32 cellular contexts compared by ENCODE assay signal in the genomic region with DNA sequence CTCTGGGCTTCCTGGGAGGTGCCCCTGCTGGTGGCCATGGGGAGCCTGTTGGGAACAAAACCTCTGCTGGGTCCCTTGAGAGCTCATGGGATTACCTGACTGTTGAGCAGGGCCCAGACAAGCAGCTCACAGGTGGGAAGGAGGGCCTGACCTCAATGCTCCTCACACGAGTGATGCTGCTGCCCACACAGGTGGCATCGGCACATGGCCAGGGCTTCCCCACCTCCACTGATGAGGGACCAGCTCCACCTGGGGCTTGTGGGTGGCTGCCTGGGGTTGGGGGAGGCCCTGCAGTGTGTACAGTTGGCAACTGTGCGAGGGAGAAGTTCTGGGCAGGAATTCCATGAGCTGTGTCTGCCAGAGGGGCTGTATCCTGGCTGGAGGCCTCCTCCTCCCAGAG.
"Had no signal": no experiment of that assay in that cellular context is flagged by ENCODE, and none has a peak within 500 bp of the region (broad histone marks: within the 10 kb centered on the region; RNA-seq: fewer than 3 reads in every experiment).

No MANE protein-coding gene starts in this region.

- ATAC-seq: activated CD8-positive, alpha-beta memory T cell treated with anti-CD3 and anti-CD28 coated beads, Interleukin-2, amount 10 ng/mL, durations not matched to agents 7 days and 5 days had no signal

- H3K27me3 Mint-ChIP-seq: activated naive CD8-positive, alpha-beta T cell treated with anti-CD3 and anti-CD28 coated beads, Interleukin-2, amount 10 ng/mL, durations not matched to agents 7 days and 5 days had no signal

- H3K27ac Mint-ChIP-seq: activated CD4-positive, alpha-beta memory T cell treated with anti-CD3 and anti-CD28 coated beads, Interleukin-2, amount 10 ng/mL, durations not matched to agents 7 days and 5 days; activated CD8-positive, alpha-beta memory T cell treated with anti-CD3 and anti-CD28 coated beads, Interleukin-2, amount 10 ng/mL, durations not matched to agents 7 days and 5 days; activated naive CD4-positive, alpha-beta T cell treated with anti-CD3 and anti-CD28 coated beads, Interleukin-2, amount 50 U/mL, for 24 hours; activated naive CD8-positive, alpha-beta T cell treated with anti-CD3 and anti-CD28 coated beads, Interleukin-2, amount 10 ng/mL, durations not matched to agents 7 days and 5 days had no signal

- H3K4me1 Mint-ChIP-seq: activated CD4-positive, alpha-beta memory T cell treated with anti-CD3 and anti-CD28 coated beads, Interleukin-2, amount 10 ng/mL, durations not matched to agents 7 days and 5 days; activated CD8-positive, alpha-beta memory T cell treated with anti-CD3 and anti-CD28 coated beads, Interleukin-2, amount 10 ng/mL, durations not matched to agents 7 days and 5 days; activated naive CD4-positive, alpha-beta T cell treated with anti-CD3 and anti-CD28 coated beads, Interleukin-2, amount 50 U/mL, for 24 hours had no signal

- H3K4me3 Mint-ChIP-seq: activated CD4-positive, alpha-beta memory T cell treated with anti-CD3 and anti-CD28 coated beads, Interleukin-2, amount 10 ng/mL, durations not matched to agents 7 days and 5 days; activated CD8-positive, alpha-beta memory T cell treated with anti-CD3 and anti-CD28 coated beads, Interleukin-2, amount 10 ng/mL, durations not matched to agents 7 days and 5 days; activated naive CD4-positive, alpha-beta T cell treated with anti-CD3 and anti-CD28 coated beads, Interleukin-2, amount 50 U/mL, for 24 hours; activated naive CD8-positive, alpha-beta T cell treated with anti-CD3 and anti-CD28 coated beads, Interleukin-2, amount 10 ng/mL, durations not matched to agents 7 days and 5 days had no signal

- H3K9me3 Mint-ChIP-seq: activated CD4-positive, alpha-beta memory T cell treated with anti-CD3 and anti-CD28 coated beads, Interleukin-2, amount 10 ng/mL, durations not matched to agents 7 days and 5 days; activated naive CD8-positive, alpha-beta T cell treated with anti-CD3 and anti-CD28 coated beads, Interleukin-2, amount 10 ng/mL, durations not matched to agents 7 days and 5 days had no signal

- H3K36me3 Mint-ChIP-seq: activated CD8-positive, alpha-beta memory T cell treated with anti-CD3 and anti-CD28 coated beads, Interleukin-2, amount 10 ng/mL, durations not matched to agents 7 days and 5 days; activated naive CD4-positive, alpha-beta T cell treated with anti-CD3 and anti-CD28 coated beads, Interleukin-2, amount 50 U/mL, for 24 hours; activated naive CD8-positive, alpha-beta T cell treated with anti-CD3 and anti-CD28 coated beads, Interleukin-2, amount 10 ng/mL, durations not matched to agents 7 days and 5 days had no signal

- DNase-seq: activated CD4-positive, alpha-beta memory T cell treated with anti-CD3 and anti-CD28 coated beads, Interleukin-2, amount 10 ng/mL, durations not matched to agents 7 days and 5 days; activated CD4-positive, alpha-beta T cell treated with anti-CD3 and anti-CD28 coated beads for 1 hour; activated CD4-positive, alpha-beta T cell treated with anti-CD3 and anti-CD28 coated beads for 48 hours; activated CD4-positive, CD25-positive, alpha-beta regulatory T cell; activated CD8-positive, alpha-beta memory T cell treated with anti-CD3 and anti-CD28 coated beads for 24 hours; activated CD8-positive, alpha-beta memory T cell treated with anti-CD3 and anti-CD28 coated beads, Interleukin-2, amount 10 ng/mL, durations not matched to agents 7 days and 5 days; activated CD8-positive, alpha-beta memory T cell treated with anti-CD3 and anti-CD28 coated beads, Interleukin-2, amount 50 U/mL, for 48 hours; activated gamma-delta T cell; activated naive CD4-positive, alpha-beta T cell treated with Interleukin-2 at 50 U/mL for 16 hours; activated naive CD8-positive, alpha-beta T cell treated with anti-CD3 and anti-CD28 coated beads, Interleukin-2, amount 10 ng/mL, durations not matched to agents 7 days and 5 days; activated T-cell treated with anti-CD3 and anti-CD28 coated beads, Interleukin-2, amount 50 U/mL, for 48 hours; amygdala; Kasumi-1; KG1; MG63; NCI-H1048; NCI-H1105 treated with DMSO at 0.1 percent for 48 hours; NCI-H1436; NCI-H1694; NCI-H2029; NCI-H345; NCI-H524 treated with DMSO at 0.1 percent for 48 hours; NCI-H748 treated with DMSO at 0.1 percent for 48 hours; NK-92 treated with Interleukin-12 subunit alpha and Interleukin-12 subunit beta, amount 100 ng/mL, for 24 hours; SHP77; SJCRH30; T1000; WERI-Rb-1 had no signal

- H3K9me3 ChIP-seq: ascending aorta, MG63, SJCRH30 had no signal

- H3K27me3 ChIP-seq: ascending aorta, cardiac muscle cell, MG63, SJCRH30 had no signal

- H3K4me3 ChIP-seq: ascending aorta, cardiac muscle cell, MG63, SJCRH30, SK-N-MC had no signal

- H3K4me1 ChIP-seq: ascending aorta, SJCRH30 had no signal

- H3K36me3 ChIP-seq: ascending aorta, cardiac muscle cell, MG63, SJCRH30, WERI-Rb-1 had no signal

- H3K27ac ChIP-seq: ascending aorta, cardiac muscle cell, SJCRH30, SK-N-MC, WERI-Rb-1 had no signal
